Comparison of ENCODE assay signal across 12 cellular contexts in the genomic region with DNA sequence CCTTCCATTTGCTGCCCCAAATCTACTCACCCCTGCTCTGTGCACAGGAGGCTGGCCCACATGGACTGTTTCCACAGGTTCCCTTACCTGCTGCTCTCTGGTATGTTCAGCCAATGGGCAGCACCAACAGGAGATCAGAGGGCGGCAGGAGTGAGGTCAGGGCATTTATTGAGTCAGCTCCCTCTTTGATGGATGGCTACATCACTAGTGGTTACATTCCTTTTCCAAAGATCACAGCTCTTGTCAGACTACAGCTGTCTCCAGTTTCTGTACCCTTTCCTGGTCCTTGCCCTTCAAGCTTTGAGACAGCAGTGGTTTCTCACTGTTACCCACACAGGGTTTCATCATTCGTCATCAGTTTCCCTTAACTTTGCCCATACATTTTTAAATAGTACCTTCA.
DNase-seq lines count a peak whose midpoint lies in the region; ATAC-seq and TF ChIP-seq lines count a peak whose summit lies in the region.
"Had no signal": no experiment of that assay in that cellular context is flagged by ENCODE, and none has a peak within 500 bp of the region (broad histone marks: within the 10 kb centered on the region; RNA-seq: fewer than 3 reads in every experiment).

No MANE protein-coding gene starts in this region.

- H3K4me1 ChIP-seq in esophagus muscularis mucosa: no peaks in the 10 kb centered on the region

- H3K4me3 ChIP-seq in esophagus muscularis mucosa: no peak overlapping the region
- H3K4me3 ChIP-seq: PC-9 had no signal

- DNase-seq in NCI-H226 (peak; percentile 31), myocyte (ENCODE audit: low read depth) (peak; percentile 81), esophagus muscularis mucosa (ENCODE audit: extremely low spot score) (no peak), left colon (no peak), germinal center (ENCODE audit: low spot score) (no peak)
- DNase-seq: hypothalamus, midbrain, NCI-H1694 treated with DMSO at 0.1 percent for 48 hours, PC-9 had no signal

- no peaks in the 10 kb centered on the region for H3K9me3 ChIP-seq in esophagus muscularis mucosa

- no peak for TF ChIP-seq EP300 in esophagus muscularis mucosa (IDR thresholded peaks at IDR 0.05)

- ATAC-seq in GM18858 (IDR thresholded peaks at IDR 0.05; ENCODE audit: unreplicated experiment) (peak; percentile 53), GM21381 (IDR thresholded peaks at IDR 0.05; ENCODE audit: unreplicated experiment) (peak; percentile 69), left colon (no peak), HG03565 (IDR thresholded peaks at IDR 0.05; ENCODE audit: unreplicated experiment) (no peak)

- WGBS in esophagus muscularis mucosa: 57% methylated on average over 2 of the region's 2 CpGs

- intact Hi-C loops in esophagus muscularis mucosa (cut with DNase I): no loop called here
- intact Hi-C loops in left colon (cut with DNase I, micrococcal nuclease): no loop called here

- H3K36me3 ChIP-seq in esophagus muscularis mucosa: no peaks in the 10 kb centered on the region

- H3K27me3 ChIP-seq in esophagus muscularis mucosa: no peaks in the 10 kb centered on the region

- no peak for TF ChIP-seq CTCF in esophagus muscularis mucosa (IDR thresholded peaks at IDR 0.05)

- no peak for TF ChIP-seq POLR2A in esophagus muscularis mucosa (IDR thresholded peaks at IDR 0.05; ENCODE audit: low read depth)

- no peak overlapping the region for H3K27ac ChIP-seq in esophagus muscularis mucosa (replicated peaks in 1 of 4)
- H3K27ac ChIP-seq: PC-9 had no signal

Comparison
In these comparisons a context has a peak if more than half of its experiments do, and no peak if none do; other contexts are left out.
1. ATAC-seq: peak in GM18858 (single experiment) and GM21381 (single experiment); none in left colon (single experiment) and HG03565 (single experiment).
2. DNase-seq: peak in NCI-H226 (single experiment) and myocyte (single experiment); none in esophagus muscularis mucosa (single experiment), left colon (0 of 2) and germinal center (single experiment).